Comparison of ENCODE assay signal across 10 cellular contexts in the genomic region with DNA sequence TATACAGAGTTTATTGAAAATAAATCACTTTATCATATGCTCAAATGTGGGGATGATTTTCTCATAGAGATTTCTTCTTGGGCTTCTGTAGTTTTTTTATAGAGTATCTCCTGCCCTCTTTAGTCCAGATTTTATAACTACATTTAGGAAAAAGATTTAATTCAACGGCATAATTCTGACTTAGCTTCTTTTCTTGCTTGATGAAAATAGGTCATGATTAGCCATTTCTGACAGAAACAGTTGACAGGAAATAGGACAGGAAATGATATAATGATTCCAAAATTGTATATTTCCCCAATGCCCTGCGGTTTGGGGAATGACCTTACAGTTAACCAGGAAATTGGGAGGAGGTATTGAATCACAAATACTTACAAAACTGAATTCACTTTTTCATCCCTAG.
DNase-seq lines count a peak whose midpoint lies in the region; ATAC-seq, FAIRE-seq and TF ChIP-seq lines count a peak whose summit lies in the region.
"Had no signal": no experiment of that assay in that cellular context is flagged by ENCODE, and none has a peak within 500 bp of the region (broad histone marks: within the 10 kb centered on the region; RNA-seq: fewer than 3 reads in every experiment).

No MANE protein-coding gene starts in this region.

- H3K36me3 Mint-ChIP-seq in type B pancreatic cell: no peaks in the 10 kb centered on the region

- H3K9me3 ChIP-seq in cardiac muscle cell (ENCODE audit: low read depth): no peaks in the 10 kb centered on the region

- H3K4me3 Mint-ChIP-seq in type B pancreatic cell: no peak overlapping the region

- peak; percentile 79 for FAIRE-seq in RCC 7860 (lab: Jason Lieb, UNC)

- no peak for ATAC-seq in HG02852 (IDR thresholded peaks at IDR 0.05; ENCODE audit: unreplicated experiment)

- no peaks in the 10 kb centered on the region for H3K27me3 Mint-ChIP-seq in type B pancreatic cell

- no peak overlapping the region for H3K27ac ChIP-seq in cardiac muscle cell

- peak; percentile 30 for TF ChIP-seq CTCF in cardiac muscle cell (IDR thresholded peaks at IDR 0.05; ENCODE audit: low read depth, low read length)
- no peak for TF ChIP-seq CTCF in foreskin fibroblast (IDR thresholded peaks at IDR 0.05; ENCODE audit: low read depth, low read length)
- peak; percentile 58 for TF ChIP-seq CTCF in type B pancreatic cell (conservative IDR thresholded peaks at IDR 0.05)

- no peak overlapping the region for H3K27ac Mint-ChIP-seq in type B pancreatic cell

- no peaks in the 10 kb centered on the region for H3K4me1 ChIP-seq in cardiac muscle cell (ENCODE audit: low read depth)

- intact Hi-C loops in cardiac septum (cut with DNase I): no loop called here

- H3K4me1 Mint-ChIP-seq in type B pancreatic cell (ENCODE audit: unreplicated experiment): peaks cover 10% of the 10 kb centered on the region

- no peaks in the 10 kb centered on the region for H3K27me3 ChIP-seq in cardiac muscle cell
- no peaks in the 10 kb centered on the region for H3K27me3 ChIP-seq in H7 (ENCODE audit: control insufficient read depth, insufficient read depth, low read length)

- H3K4me3 ChIP-seq in cardiac muscle cell (no peak overlapping the region), foreskin fibroblast (ENCODE audit: low read depth in 1 of 2, low read length in 2 of 2) (no peak overlapping the region), H7 (ENCODE audit: insufficient read depth, low read depth, low read length) (no peak overlapping the region)

- H3K36me3 ChIP-seq in cardiac muscle cell (no peaks in the 10 kb centered on the region), H7 (replicated peaks; ENCODE audit: control insufficient read depth, insufficient read depth, low read length) (no peaks in the 10 kb centered on the region)

- H3K9me3 Mint-ChIP-seq in type B pancreatic cell: no peaks in the 10 kb centered on the region

- DNase-seq in cardiac muscle cell (ENCODE audit: low read depth in 1 of 2, low spot score in 1 of 2) (peak; percentile 8 to 58), cardiac septum (ENCODE audit: low spot score) (no peak), RCC 7860 (ENCODE audit: low spot score) (peak; percentile 14), foreskin fibroblast (peak; percentile 37 to 55), type B pancreatic cell (ENCODE audit: extremely low spot score, unreplicated experiment) (no peak), H7 (no peak)
- DNase-seq in stimulated activated CD4-positive, alpha-beta T cell treated with anti-CD3 and anti-CD28 coated beads, Interleukin-12 subunit alpha, Interleukin-12 subunit beta, amount 100 ng/mL, for 4 hours: no peak
- DNase-seq: activated CD8-positive, alpha-beta memory T cell treated with anti-CD3 and anti-CD28 coated beads, Interleukin-2, amount 50 U/mL, for 4 hours; NCI-H446 treated with DMSO at 0.1 percent for 48 hours had no signal

Comparison
In these comparisons a context has a peak if more than half of its experiments do, and no peak if none do; other contexts are left out.
1. DNase-seq: peak in cardiac muscle cell (2 of 2), RCC 7860 (single experiment) and foreskin fibroblast (2 of 2); none in cardiac septum (single experiment), type B pancreatic cell (single experiment), H7 (single experiment) and stimulated activated CD4-positive, alpha-beta T cell treated with anti-CD3 and anti-CD28 coated beads, Interleukin-12 subunit alpha, Interleukin-12 subunit beta, amount 100 ng/mL, for 4 hours (single experiment).